ENCODE assay signal across 20 cellular contexts in genomic region chr3:140843656-140844055, GRCh38.
A peak's percentile ranks its signal among the peaks of the same experiment; 100 is the strongest.
DNase-seq lines count a peak whose midpoint lies in the region; ATAC-seq and TF ChIP-seq lines count a peak whose summit lies in the region.
"Had no signal": no experiment of that assay in that cellular context is flagged by ENCODE, and none has a peak within 500 bp of the region (broad histone marks: within the 10 kb centered on the region; RNA-seq: fewer than 3 reads in every experiment).

No MANE protein-coding gene starts in this region.

- no peak overlapping the region for H3K27ac ChIP-seq in heart right ventricle
- no peak overlapping the region for H3K27ac ChIP-seq in upper lobe of left lung
- H3K27ac ChIP-seq: skin epidermis, tibial artery had no signal

- H3K4me3 ChIP-seq in heart right ventricle (no peak overlapping the region), upper lobe of left lung (no peak overlapping the region)
- H3K4me3 ChIP-seq: skin epidermis, tibial artery had no signal

- TF ChIP-seq POLR2A in upper lobe of left lung (IDR thresholded peaks at IDR 0.05): no peak

- no peak overlapping the region for H3K4me3 Mint-ChIP-seq in glutamatergic neuron (ENCODE audit: unreplicated experiment)
- H3K4me3 Mint-ChIP-seq: activated CD4-positive, alpha-beta T cell treated with anti-CD3 and anti-CD28 coated beads for 36 hours; activated naive CD4-positive, alpha-beta T cell treated with anti-CD3 and anti-CD28 coated beads, Interleukin-2, amount 50 U/mL, for 24 hours; brain; H9 had no signal

- H3K27me3 ChIP-seq in heart right ventricle: peaks cover 0 to 21% (median 3%) of the 10 kb centered on the region in 7 donors
- H3K27me3 ChIP-seq in upper lobe of left lung: no peaks in the 10 kb centered on the region
- H3K27me3 ChIP-seq: tibial artery had no signal

- no peaks in the 10 kb centered on the region for H3K36me3 Mint-ChIP-seq in glutamatergic neuron (ENCODE audit: unreplicated experiment)
- H3K36me3 Mint-ChIP-seq: activated naive CD4-positive, alpha-beta T cell treated with anti-CD3 and anti-CD28 coated beads, Interleukin-2, amount 50 U/mL, for 24 hours; brain; naive thymus-derived CD8-positive, alpha-beta T cell had no signal

- peaks cover 1% of the 10 kb centered on the region for H3K27me3 Mint-ChIP-seq in glutamatergic neuron (ENCODE audit: unreplicated experiment)

- intact Hi-C loops in heart right ventricle (cut with DNase I): no loop called here

- 48 to 63% methylated on average over 3 of the region's 3 CpGs for WGBS in heart right ventricle, 2 donors
- 41 to 60% methylated on average over 3 of the region's 3 CpGs for WGBS in upper lobe of left lung, 2 donors

- H3K36me3 ChIP-seq in heart right ventricle (no peaks in the 10 kb centered on the region), upper lobe of left lung (no peaks in the 10 kb centered on the region)
- H3K36me3 ChIP-seq: tibial artery had no signal

- no peaks in the 10 kb centered on the region for H3K9me3 Mint-ChIP-seq in glutamatergic neuron (ENCODE audit: unreplicated experiment)
- H3K9me3 Mint-ChIP-seq: activated naive CD4-positive, alpha-beta T cell treated with anti-CD3 and anti-CD28 coated beads, Interleukin-2, amount 50 U/mL, for 24 hours; brain; H9; naive thymus-derived CD8-positive, alpha-beta T cell had no signal

- TF ChIP-seq CTCF in glutamatergic neuron (IDR thresholded peaks at IDR 0.05; ENCODE audit: partially characterized antibody, unreplicated experiment): no peak
- TF ChIP-seq CTCF in heart right ventricle (IDR thresholded peaks at IDR 0.05): no peak
- no peak for TF ChIP-seq CTCF in upper lobe of left lung (IDR thresholded peaks at IDR 0.05)

- H3K27ac Mint-ChIP-seq in glutamatergic neuron (ENCODE audit: unreplicated experiment): no peak overlapping the region
- H3K27ac Mint-ChIP-seq: activated CD4-positive, alpha-beta T cell treated with anti-CD3 and anti-CD28 coated beads for 36 hours; activated naive CD4-positive, alpha-beta T cell treated with anti-CD3 and anti-CD28 coated beads, Interleukin-2, amount 50 U/mL, for 24 hours; H9 had no signal

- peaks cover 11% of the 10 kb centered on the region for H3K4me1 Mint-ChIP-seq in glutamatergic neuron (ENCODE audit: low read depth, unreplicated experiment)

- no peak for TF ChIP-seq EP300 in upper lobe of left lung (IDR thresholded peaks at IDR 0.05)

- DNase-seq in glutamatergic neuron: peak; percentile 21
- DNase-seq in heart right ventricle: no peak
- DNase-seq in KG1 (lab: John Stamatoyannopoulos, UW): no peak
- DNase-seq in upper lobe of left lung: no peak
- DNase-seq in foreskin melanocyte: no peak
- DNase-seq: activated CD4-positive, alpha-beta T cell treated with anti-CD3 and anti-CD28 coated beads for 36 hours; H9; naive thymus-derived CD8-positive, alpha-beta T cell; NCI-H1417; NCI-H226; posterior cingulate gyrus; T1000; tibial artery had no signal

- ATAC-seq in GM18907 (IDR thresholded peaks at IDR 0.05; ENCODE audit: unreplicated experiment) (peak; percentile 11), GM21723 (IDR thresholded peaks at IDR 0.05; ENCODE audit: unreplicated experiment) (peak; percentile 6), HG03196 (IDR thresholded peaks at IDR 0.05; ENCODE audit: unreplicated experiment) (peak; percentile 8), heart right ventricle (no peak), upper lobe of left lung (ENCODE audit: low FRiP score in 2 of 2) (no peak)
- ATAC-seq: activated CD4-positive, alpha-beta T cell treated with anti-CD3 and anti-CD28 coated beads for 36 hours; esophagus mucosa; naive thymus-derived CD8-positive, alpha-beta T cell had no signal

- H3K9me3 ChIP-seq in heart right ventricle (no peaks in the 10 kb centered on the region), upper lobe of left lung (no peaks in the 10 kb centered on the region)
- H3K9me3 ChIP-seq: tibial artery had no signal

- H3K4me1 ChIP-seq in heart right ventricle (peaks cover 0 to 10% (median 0%) of the 10 kb centered on the region in 9 donors), upper lobe of left lung (no peaks in the 10 kb centered on the region)
- H3K4me1 ChIP-seq: tibial artery had no signal

Comparison
In these comparisons a context has a peak if more than half of its experiments do, and no peak if none do; other contexts are left out.
1. ATAC-seq: peak in GM18907 (single experiment), GM21723 (single experiment) and HG03196 (single experiment); none in heart right ventricle (0 of 8) and upper lobe of left lung (0 of 2).